In the genomic region with DNA sequence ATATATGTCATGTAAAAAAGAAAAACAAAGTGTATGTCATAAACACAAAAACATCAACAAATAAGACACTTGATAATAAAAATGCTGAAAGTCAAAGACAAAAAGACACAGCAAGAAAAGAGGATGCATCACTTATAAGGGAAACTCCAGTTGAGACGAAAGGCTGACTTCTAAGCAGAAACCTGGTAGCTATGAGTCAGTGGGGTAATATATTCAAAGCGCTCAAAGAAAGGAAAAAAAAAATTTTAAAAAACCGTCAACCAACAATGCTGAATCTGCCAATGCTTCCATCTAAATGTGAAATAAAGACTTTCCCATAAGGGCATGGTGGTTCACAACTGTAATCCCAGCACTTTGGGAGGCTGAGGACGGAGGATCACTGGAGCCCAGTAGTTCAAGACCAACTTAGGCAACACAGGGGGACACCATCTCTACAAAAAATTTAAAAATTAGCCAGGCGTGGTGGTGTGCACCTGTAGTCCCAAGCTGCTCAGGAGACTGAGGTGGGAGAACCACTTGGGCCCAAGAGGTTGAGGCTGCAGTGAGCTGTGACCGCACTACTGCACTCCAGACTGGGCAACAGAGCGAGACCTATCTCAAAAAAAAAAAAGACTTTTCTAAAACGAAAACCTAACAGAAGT, we compare ENCODE assay signal across 1 cellular context.
TF ChIP-seq lines count a peak whose summit lies in the region.

No MANE protein-coding gene starts in this region.

TF ChIP-seq in GM12878, 131 proteins besides CTCF, POLR2A, EP300 and RAD21 (continued from another document):
- TF ChIP-seq RFX5 (IDR thresholded peaks at IDR 0.05; ENCODE audit: low read depth, low read length) (no peak), SMC3 (IDR thresholded peaks at IDR 0.05; ENCODE audit: borderline replicate concordance, low read length) (no peak), PAX5 (IDR thresholded peaks at IDR 0.05; ENCODE audit: borderline replicate concordance, low read depth, low read length) (peak; percentile 90), TAF1 (IDR thresholded peaks at IDR 0.05; ENCODE audit: borderline replicate concordance, low read depth, low read length) (no peak), BHLHE40 (IDR thresholded peaks at IDR 0.05; ENCODE audit: borderline replicate concordance in 1 of 2, low read depth in 2 of 2, low read length in 1 of 2) (peak in 1 of 2 experiments; percentile 54; a peak in 1 of 4 replicates), CHD1 (IDR thresholded peaks at IDR 0.05; ENCODE audit: low read depth, low read length) (no peak), SREBF1 (IDR thresholded peaks at IDR 0.05; ENCODE audit: low read length) (no peak), RUNX3 (IDR thresholded peaks at IDR 0.05; ENCODE audit: low read length) (peak; percentile 81), SRF (IDR thresholded peaks at IDR 0.05; ENCODE audit: low read depth in 2 of 2, low read length in 2 of 2) (no peak), NFIC (IDR thresholded peaks at IDR 0.05; ENCODE audit: low read depth, low read length) (peak; percentile 78), POLR2AphosphoS5 (IDR thresholded peaks at IDR 0.05; ENCODE audit: low read length) (no peak), PML (IDR thresholded peaks at IDR 0.05; ENCODE audit: low read length) (0 out of 2 replicates have a peak, but pooled peaks have one; percentile 45), YY1 (IDR thresholded peaks at IDR 0.05; ENCODE audit: low read depth, low read length) (0 out of 2 replicates have a peak, but pooled peaks have one; percentile 17), MTA2 (IDR thresholded peaks at IDR 0.05; ENCODE audit: low read depth) (peak; percentile 49; the same call in 1 of the 2 replicates), ZNF384 (IDR thresholded peaks at IDR 0.05; ENCODE audit: borderline replicate concordance, low read depth, low read length) (peak; percentile 80), CBX5 (IDR thresholded peaks at IDR 0.05; ENCODE audit: low read depth) (peak; percentile 81; the same call in 1 of the 2 replicates), KDM1A (IDR thresholded peaks at IDR 0.05; ENCODE audit: borderline replicate concordance) (no peak), IKZF1 (conservative IDR thresholded peaks at IDR 0.05) (peak; percentile 56; the same call in 1 of the 2 replicates), JUNB (IDR thresholded peaks at IDR 0.05) (peak; percentile 62), GABPA (IDR thresholded peaks at IDR 0.05; ENCODE audit: low read depth) (0 out of 2 replicates have a peak, but pooled peaks have one; percentile 15), TCF7 (IDR thresholded peaks at IDR 0.05; ENCODE audit: borderline replicate concordance) (peak; percentile 53; the same call in 1 of the 2 replicates), NBN (IDR thresholded peaks at IDR 0.05) (peak; percentile 78; the same call in 1 of the 2 replicates), CREM (IDR thresholded peaks at IDR 0.05; ENCODE audit: low read depth) (peak; percentile 46)
- TF ChIP-seq, protein P1, sequence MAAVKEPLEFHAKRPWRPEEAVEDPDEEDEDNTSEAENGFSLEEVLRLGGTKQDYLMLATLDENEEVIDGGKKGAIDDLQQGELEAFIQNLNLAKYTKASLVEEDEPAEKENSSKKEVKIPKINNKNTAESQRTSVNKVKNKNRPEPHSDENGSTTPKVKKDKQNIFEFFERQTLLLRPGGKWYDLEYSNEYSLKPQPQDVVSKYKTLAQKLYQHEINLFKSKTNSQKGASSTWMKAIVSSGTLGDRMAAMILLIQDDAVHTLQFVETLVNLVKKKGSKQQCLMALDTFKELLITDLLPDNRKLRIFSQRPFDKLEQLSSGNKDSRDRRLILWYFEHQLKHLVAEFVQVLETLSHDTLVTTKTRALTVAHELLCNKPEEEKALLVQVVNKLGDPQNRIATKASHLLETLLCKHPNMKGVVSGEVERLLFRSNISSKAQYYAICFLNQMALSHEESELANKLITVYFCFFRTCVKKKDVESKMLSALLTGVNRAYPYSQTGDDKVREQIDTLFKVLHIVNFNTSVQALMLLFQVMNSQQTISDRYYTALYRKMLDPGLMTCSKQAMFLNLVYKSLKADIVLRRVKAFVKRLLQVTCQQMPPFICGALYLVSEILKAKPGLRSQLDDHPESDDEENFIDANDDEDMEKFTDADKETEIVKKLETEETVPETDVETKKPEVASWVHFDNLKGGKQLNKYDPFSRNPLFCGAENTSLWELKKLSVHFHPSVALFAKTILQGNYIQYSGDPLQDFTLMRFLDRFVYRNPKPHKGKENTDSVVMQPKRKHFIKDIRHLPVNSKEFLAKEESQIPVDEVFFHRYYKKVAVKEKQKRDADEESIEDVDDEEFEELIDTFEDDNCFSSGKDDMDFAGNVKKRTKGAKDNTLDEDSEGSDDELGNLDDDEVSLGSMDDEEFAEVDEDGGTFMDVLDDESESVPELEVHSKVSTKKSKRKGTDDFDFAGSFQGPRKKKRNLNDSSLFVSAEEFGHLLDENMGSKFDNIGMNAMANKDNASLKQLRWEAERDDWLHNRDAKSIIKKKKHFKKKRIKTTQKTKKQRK (IDR thresholded peaks at IDR 0.05; ENCODE audit: low read depth, low read length): no peak
- TF ChIP-seq, protein P2, sequence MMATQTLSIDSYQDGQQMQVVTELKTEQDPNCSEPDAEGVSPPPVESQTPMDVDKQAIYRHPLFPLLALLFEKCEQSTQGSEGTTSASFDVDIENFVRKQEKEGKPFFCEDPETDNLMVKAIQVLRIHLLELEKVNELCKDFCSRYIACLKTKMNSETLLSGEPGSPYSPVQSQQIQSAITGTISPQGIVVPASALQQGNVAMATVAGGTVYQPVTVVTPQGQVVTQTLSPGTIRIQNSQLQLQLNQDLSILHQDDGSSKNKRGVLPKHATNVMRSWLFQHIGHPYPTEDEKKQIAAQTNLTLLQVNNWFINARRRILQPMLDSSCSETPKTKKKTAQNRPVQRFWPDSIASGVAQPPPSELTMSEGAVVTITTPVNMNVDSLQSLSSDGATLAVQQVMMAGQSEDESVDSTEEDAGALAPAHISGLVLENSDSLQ (IDR thresholded peaks at IDR 0.05): peak; percentile 22; the same call in 1 of the 2 replicates
- TF ChIP-seq, protein P3, sequence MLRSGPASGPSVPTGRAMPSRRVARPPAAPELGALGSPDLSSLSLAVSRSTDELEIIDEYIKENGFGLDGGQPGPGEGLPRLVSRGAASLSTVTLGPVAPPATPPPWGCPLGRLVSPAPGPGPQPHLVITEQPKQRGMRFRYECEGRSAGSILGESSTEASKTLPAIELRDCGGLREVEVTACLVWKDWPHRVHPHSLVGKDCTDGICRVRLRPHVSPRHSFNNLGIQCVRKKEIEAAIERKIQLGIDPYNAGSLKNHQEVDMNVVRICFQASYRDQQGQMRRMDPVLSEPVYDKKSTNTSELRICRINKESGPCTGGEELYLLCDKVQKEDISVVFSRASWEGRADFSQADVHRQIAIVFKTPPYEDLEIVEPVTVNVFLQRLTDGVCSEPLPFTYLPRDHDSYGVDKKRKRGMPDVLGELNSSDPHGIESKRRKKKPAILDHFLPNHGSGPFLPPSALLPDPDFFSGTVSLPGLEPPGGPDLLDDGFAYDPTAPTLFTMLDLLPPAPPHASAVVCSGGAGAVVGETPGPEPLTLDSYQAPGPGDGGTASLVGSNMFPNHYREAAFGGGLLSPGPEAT (IDR thresholded peaks at IDR 0.05; ENCODE audit: low read depth): peak; percentile 87
- TF ChIP-seq, protein P4, sequence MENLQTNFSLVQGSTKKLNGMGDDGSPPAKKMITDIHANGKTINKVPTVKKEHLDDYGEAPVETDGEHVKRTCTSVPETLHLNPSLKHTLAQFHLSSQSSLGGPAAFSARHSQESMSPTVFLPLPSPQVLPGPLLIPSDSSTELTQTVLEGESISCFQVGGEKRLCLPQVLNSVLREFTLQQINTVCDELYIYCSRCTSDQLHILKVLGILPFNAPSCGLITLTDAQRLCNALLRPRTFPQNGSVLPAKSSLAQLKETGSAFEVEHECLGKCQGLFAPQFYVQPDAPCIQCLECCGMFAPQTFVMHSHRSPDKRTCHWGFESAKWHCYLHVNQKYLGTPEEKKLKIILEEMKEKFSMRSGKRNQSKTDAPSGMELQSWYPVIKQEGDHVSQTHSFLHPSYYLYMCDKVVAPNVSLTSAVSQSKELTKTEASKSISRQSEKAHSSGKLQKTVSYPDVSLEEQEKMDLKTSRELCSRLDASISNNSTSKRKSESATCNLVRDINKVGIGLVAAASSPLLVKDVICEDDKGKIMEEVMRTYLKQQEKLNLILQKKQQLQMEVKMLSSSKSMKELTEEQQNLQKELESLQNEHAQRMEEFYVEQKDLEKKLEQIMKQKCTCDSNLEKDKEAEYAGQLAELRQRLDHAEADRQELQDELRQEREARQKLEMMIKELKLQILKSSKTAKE (IDR thresholded peaks at IDR 0.05; ENCODE audit: low read depth, poor library complexity, severe bottlenecking): peak; percentile 43
- TF ChIP-seq, protein P5, sequence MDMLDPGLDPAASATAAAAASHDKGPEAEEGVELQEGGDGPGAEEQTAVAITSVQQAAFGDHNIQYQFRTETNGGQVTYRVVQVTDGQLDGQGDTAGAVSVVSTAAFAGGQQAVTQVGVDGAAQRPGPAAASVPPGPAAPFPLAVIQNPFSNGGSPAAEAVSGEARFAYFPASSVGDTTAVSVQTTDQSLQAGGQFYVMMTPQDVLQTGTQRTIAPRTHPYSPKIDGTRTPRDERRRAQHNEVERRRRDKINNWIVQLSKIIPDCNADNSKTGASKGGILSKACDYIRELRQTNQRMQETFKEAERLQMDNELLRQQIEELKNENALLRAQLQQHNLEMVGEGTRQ (IDR thresholded peaks at IDR 0.05; ENCODE audit: borderline replicate concordance, low read depth, low read length): no peak
- TF ChIP-seq, protein P6, sequence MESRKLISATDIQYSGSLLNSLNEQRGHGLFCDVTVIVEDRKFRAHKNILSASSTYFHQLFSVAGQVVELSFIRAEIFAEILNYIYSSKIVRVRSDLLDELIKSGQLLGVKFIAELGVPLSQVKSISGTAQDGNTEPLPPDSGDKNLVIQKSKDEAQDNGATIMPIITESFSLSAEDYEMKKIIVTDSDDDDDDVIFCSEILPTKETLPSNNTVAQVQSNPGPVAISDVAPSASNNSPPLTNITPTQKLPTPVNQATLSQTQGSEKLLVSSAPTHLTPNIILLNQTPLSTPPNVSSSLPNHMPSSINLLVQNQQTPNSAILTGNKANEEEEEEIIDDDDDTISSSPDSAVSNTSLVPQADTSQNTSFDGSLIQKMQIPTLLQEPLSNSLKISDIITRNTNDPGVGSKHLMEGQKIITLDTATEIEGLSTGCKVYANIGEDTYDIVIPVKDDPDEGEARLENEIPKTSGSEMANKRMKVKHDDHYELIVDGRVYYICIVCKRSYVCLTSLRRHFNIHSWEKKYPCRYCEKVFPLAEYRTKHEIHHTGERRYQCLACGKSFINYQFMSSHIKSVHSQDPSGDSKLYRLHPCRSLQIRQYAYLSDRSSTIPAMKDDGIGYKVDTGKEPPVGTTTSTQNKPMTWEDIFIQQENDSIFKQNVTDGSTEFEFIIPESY (IDR thresholded peaks at IDR 0.05): 0 out of 2 replicates have a peak, but pooled peaks have one; percentile 4
- TF ChIP-seq, protein P7, sequence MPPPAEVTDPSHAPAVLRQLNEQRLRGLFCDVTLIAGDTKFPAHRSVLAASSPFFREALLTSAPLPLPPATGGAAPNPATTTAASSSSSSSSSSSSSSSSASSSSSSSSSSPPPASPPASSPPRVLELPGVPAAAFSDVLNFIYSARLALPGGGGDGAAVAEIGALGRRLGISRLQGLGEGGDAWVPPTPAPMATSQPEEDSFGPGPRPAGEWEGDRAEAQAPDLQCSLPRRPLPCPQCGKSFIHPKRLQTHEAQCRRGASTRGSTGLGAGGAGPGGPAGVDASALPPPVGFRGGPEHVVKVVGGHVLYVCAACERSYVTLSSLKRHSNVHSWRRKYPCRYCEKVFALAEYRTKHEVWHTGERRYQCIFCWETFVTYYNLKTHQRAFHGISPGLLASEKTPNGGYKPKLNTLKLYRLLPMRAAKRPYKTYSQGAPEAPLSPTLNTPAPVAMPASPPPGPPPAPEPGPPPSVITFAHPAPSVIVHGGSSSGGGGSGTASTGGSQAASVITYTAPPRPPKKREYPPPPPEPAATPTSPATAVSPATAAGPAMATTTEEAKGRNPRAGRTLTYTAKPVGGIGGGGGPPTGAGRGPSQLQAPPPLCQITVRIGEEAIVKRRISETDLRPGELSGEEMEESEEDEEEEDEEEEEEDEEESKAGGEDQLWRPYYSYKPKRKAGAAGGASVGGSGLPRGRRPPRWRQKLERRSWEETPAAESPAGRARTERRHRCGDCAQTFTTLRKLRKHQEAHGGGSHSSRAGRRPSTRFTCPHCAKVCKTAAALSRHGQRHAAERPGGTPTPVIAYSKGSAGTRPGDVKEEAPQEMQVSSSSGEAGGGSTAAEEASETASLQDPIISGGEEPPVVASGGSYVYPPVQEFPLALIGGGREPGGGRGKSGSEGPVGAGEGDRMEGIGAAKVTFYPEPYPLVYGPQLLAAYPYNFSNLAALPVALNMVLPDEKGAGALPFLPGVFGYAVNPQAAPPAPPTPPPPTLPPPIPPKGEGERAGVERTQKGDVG (CRISPR knock-in tag; IDR thresholded peaks at IDR 0.05): no peak
